In the genomic region with DNA sequence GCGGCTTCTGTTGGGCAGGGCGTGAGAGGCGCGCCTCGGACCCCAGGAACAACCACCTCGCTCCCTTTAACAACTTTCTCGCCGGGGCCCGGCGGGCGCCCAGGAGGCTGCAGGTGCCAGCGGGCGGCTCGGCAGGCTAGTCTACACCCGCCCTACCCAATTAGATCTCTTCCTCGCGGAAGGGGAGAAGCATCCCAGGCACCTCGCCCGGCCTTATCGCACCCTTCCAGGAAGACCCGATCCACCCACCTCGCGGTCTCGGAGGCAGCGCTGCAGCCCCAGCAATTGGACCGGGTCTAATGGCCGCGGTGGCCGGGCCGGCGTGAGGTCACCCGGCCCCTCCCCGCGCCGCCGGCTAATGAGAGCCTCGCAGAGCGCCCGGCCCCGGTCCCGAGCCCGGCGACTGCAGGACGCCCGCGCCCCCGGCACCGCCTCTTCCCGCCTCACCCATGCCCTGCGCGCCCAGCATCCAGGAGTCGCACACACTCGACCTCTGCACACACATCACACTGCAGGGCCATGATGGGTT, we compare ENCODE assay signal across 8 cellular contexts. TPM values are rescaled to one million over a fixed set of nuclear protein-coding genes. Genes with fewer than 3 reads are reported as not detected.
A peak's percentile ranks its signal among the peaks of the same experiment; 100 is the strongest.
DNase-seq lines count a peak whose midpoint lies in the region; ATAC-seq and TF ChIP-seq lines count a peak whose summit lies in the region.

Gene PLAAT3, minus strand, starts transcription at position 298 of the 529 bp plus-strand sequence. CDS start 419 bp downstream, outside the sequence.

- no peak for DNase-seq in AG04449 (ENCODE audit: low read depth, low spot score)
- peak; percentile 51 for DNase-seq in NCI-H146 treated with DMSO at 0.1 percent for 48 hours (lab: John Stamatoyannopoulos, UW; ENCODE audit: unreplicated experiment)
- DNase-seq in activated CD8-positive, alpha-beta memory T cell treated with anti-CD3 and anti-CD28 coated beads, Interleukin-2, amount 50 U/mL, for 48 hours, result peak; percentile 69
- DNase-seq in erythroblast (lab: John Stamatoyannopoulos, UW), result peak; percentile 86 to 88
- DNase-seq in mesothelial cell of epicardium (ENCODE audit: low spot score in 2 of 2, unreplicated experiment in 2 of 2), result peak in 1 of 2 experiments; percentile 41
- DNase-seq in stimulated activated naive CD8-positive, alpha-beta T cell treated with anti-CD3 and anti-CD28 coated beads, Interleukin-15, amount 100 ng/mL, for 72 hours, result peak; percentile 45 to 52
- no peak for DNase-seq in NCI-H446 (lab: John Stamatoyannopoulos, UW)

- H3K4me3 Mint-ChIP-seq in mesothelial cell of epicardium, result peak within 1 kb of the TSS; percentile 71
- peak within 1 kb of the TSS; percentile 87 to 94 for H3K4me3 Mint-ChIP-seq in stimulated activated naive CD8-positive, alpha-beta T cell treated with anti-CD3 and anti-CD28 coated beads, Interleukin-15, amount 100 ng/mL, for 72 hours

- peak within 1 kb of the TSS; percentile 61 for H3K4me3 ChIP-seq in AG04449 (ENCODE audit: low read depth, low read length)

- H3K27me3 Mint-ChIP-seq in mesothelial cell of epicardium (ENCODE audit: low read depth), result peaks cover 18% of the 10 kb centered on the region
- no peaks in the 10 kb centered on the region for H3K27me3 Mint-ChIP-seq in stimulated activated naive CD8-positive, alpha-beta T cell treated with anti-CD3 and anti-CD28 coated beads, Interleukin-15, amount 100 ng/mL, for 72 hours

- TF ChIP-seq CTCF in AG04449 (IDR thresholded peaks at IDR 0.05; ENCODE audit: insufficient read depth, low read length, missing control alignments) (no peak), mesothelial cell of epicardium (IDR thresholded peaks at IDR 0.05; ENCODE audit: unreplicated experiment) (no peak)

- no peak within 1 kb of the TSS for H3K27ac Mint-ChIP-seq in mesothelial cell of epicardium
- H3K27ac Mint-ChIP-seq in stimulated activated naive CD8-positive, alpha-beta T cell treated with anti-CD3 and anti-CD28 coated beads, Interleukin-15, amount 100 ng/mL, for 72 hours, result peak within 1 kb of the TSS; percentile 72 to 74

- peaks cover 24% of the 10 kb centered on the region for H3K4me1 Mint-ChIP-seq in mesothelial cell of epicardium
- H3K4me1 Mint-ChIP-seq in stimulated activated naive CD8-positive, alpha-beta T cell treated with anti-CD3 and anti-CD28 coated beads, Interleukin-15, amount 100 ng/mL, for 72 hours, result peaks cover 35% of the 10 kb centered on the region

- POLR2A ChIA-PET in AG04449 (lab: Yijun Ruan, JAX), result interaction anchor here (1.0 kb wide), 1 partner anchor 12 kb away, joined by 3 read pairs; no protein-coding TSS in a partner anchor

- ATAC-seq in GM18867 (IDR thresholded peaks at IDR 0.05; ENCODE audit: unreplicated experiment), result peak; percentile 69
- peak; percentile 81 for ATAC-seq in stimulated activated naive CD8-positive, alpha-beta T cell treated with anti-CD3 and anti-CD28 coated beads, Interleukin-15, amount 100 ng/mL, for 72 hours

- H3K36me3 Mint-ChIP-seq in mesothelial cell of epicardium, result no peaks in the 10 kb centered on the region

- TF ChIP-seq POLR2A in erythroblast (IDR thresholded peaks at IDR 0.05; ENCODE audit: low read length), result no peak

- no peaks in the 10 kb centered on the region for H3K9me3 Mint-ChIP-seq in mesothelial cell of epicardium
- H3K9me3 Mint-ChIP-seq in stimulated activated naive CD8-positive, alpha-beta T cell treated with anti-CD3 and anti-CD28 coated beads, Interleukin-15, amount 100 ng/mL, for 72 hours, result no peaks in the 10 kb centered on the region

- CTCF ChIA-PET in AG04449 (lab: Yijun Ruan, JAX), result interaction anchor here (1.1 kb wide), 1 partner anchor 135 kb away, joined by 3 read pairs; no protein-coding TSS in a partner anchor

RNA-seq across cellular contexts. Expression of gene PLAAT3, which starts in this region (rescaled TPM):
- 0.89 to 1.6 TPM (median 1.5 TPM) in 3 replicates for total RNA-seq in mesothelial cell of epicardium

Comparison
In these comparisons a context has a peak if more than half of its experiments do, and no peak if none do; other contexts are left out.
1. DNase-seq: peak in NCI-H146 treated with DMSO at 0.1 percent for 48 hours (single experiment), activated CD8-positive, alpha-beta memory T cell treated with anti-CD3 and anti-CD28 coated beads, Interleukin-2, amount 50 U/mL, for 48 hours (single experiment), erythroblast (2 of 2) and stimulated activated naive CD8-positive, alpha-beta T cell treated with anti-CD3 and anti-CD28 coated beads, Interleukin-15, amount 100 ng/mL, for 72 hours (2 of 2); none in AG04449 (single experiment) and NCI-H446 (0 of 2).